In the genomic region with DNA sequence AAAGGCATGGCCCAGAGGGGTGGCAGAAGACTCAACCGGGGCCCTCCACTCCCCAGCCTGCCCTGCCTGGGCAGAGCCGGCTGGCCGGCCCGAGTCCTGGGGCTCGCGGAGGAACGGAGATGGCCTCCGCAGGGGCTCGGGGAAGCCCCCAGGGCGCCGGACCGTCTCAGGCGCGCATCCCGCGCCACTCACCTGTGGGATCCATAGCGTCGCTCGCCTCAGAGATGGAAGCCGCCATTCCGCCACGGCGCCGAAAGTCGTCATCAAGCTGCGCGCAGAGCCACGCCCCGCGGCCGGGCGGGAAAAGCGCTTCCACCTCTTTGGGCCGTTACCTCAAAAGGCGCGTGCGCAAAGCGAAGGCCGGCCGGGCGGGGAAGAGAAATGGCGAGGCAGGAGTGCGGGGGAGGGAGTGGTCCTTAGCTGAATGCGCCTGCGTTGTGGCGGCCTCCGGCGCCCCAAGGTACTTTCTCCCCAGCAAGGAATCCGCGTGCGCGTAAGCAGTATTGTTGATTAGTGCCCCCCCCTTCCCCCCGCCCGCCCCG, we compare ENCODE assay signal across 8 cellular contexts. TPM values are rescaled to one million over a fixed set of nuclear protein-coding genes. Genes with fewer than 3 reads are reported as not detected.
A peak's percentile ranks its signal among the peaks of the same experiment; 100 is the strongest.
DNase-seq lines count a peak whose midpoint lies in the region; ATAC-seq and TF ChIP-seq lines count a peak whose summit lies in the region.

A gene with protein sequence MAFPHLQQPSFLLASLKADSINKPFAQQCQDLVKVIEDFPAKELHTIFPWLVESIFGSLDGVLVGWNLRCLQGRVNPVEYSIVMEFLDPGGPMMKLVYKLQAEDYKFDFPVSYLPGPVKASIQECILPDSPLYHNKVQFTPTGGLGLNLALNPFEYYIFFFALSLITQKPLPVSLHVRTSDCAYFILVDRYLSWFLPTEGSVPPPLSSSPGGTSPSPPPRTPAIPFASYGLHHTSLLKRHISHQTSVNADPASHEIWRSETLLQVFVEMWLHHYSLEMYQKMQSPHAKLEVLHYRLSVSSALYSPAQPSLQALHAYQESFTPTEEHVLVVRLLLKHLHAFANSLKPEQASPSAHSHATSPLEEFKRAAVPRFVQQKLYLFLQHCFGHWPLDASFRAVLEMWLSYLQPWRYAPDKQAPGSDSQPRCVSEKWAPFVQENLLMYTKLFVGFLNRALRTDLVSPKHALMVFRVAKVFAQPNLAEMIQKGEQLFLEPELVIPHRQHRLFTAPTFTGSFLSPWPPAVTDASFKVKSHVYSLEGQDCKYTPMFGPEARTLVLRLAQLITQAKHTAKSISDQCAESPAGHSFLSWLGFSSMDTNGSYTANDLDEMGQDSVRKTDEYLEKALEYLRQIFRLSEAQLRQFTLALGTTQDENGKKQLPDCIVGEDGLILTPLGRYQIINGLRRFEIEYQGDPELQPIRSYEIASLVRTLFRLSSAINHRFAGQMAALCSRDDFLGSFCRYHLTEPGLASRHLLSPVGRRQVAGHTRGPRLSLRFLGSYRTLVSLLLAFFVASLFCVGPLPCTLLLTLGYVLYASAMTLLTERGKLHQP (minus strand): TSS at position 265 of the 542 bp plus-strand sequence. CDS start 5,010 bp downstream, outside the sequence.

- peak within 1 kb of the TSS; percentile 93 for H3K9ac ChIP-seq in adipocyte (ENCODE audit: low read length)
- H3K9ac ChIP-seq in trophoblast cell (ENCODE audit: low read length), result peak within 1 kb of the TSS; percentile 94

- peak; percentile 96 for DNase-seq in GM12865 (ENCODE audit: low read depth)
- peak; percentile 95 for DNase-seq in NCI-H1436 (lab: John Stamatoyannopoulos, UW)
- peak; percentile 97 for DNase-seq in T follicular helper cell (ENCODE audit: low read depth)
- peak; percentile 99 for DNase-seq in adipocyte (ENCODE audit: low read depth)
- DNase-seq in cardiac muscle cell (ENCODE audit: low read depth in 1 of 2, low spot score in 1 of 2), result peak; percentile 97 to 98
- DNase-seq in trophoblast cell, result peak; percentile 97 to 99
- peak; percentile 98 for DNase-seq in transverse colon

- in situ Hi-C loops in transverse colon (cut with MboI; ENCODE audit: low pct_ligation_motif_present in 1 of 4, low pct_unique_long_range_greater_than_20kb in 1 of 4, low sequenced_read_pairs in 3 of 4), result loop anchor here in 1 of 4 donors (10.0 kb wide), 1 partner anchor 153 kb away; no protein-coding TSS in a partner anchor

- H3K27ac ChIP-seq in cardiac muscle cell (peak within 1 kb of the TSS; percentile 83), trophoblast cell (ENCODE audit: low read depth, low read length) (peak within 1 kb of the TSS; percentile 84), transverse colon (peak within 1 kb of the TSS; percentile 87 to 97 (median 93))

- H3K9me3 ChIP-seq in adipocyte (ENCODE audit: control insufficient read depth, low read length) (no peaks in the 10 kb centered on the region), cardiac muscle cell (ENCODE audit: low read depth) (no peaks in the 10 kb centered on the region), trophoblast cell (ENCODE audit: insufficient read depth, low read depth, low read length) (no peaks in the 10 kb centered on the region), transverse colon (no peaks in the 10 kb centered on the region)

- H3K14ac ChIP-seq in trophoblast cell (ENCODE audit: low read length), result peak within 1 kb of the TSS; percentile 96

- peak within 1 kb of the TSS; percentile 95 for H2BK5ac ChIP-seq in trophoblast cell (ENCODE audit: low read depth, low read length, poor library complexity)

- H3K18ac ChIP-seq in trophoblast cell (ENCODE audit: low read length), result peak within 1 kb of the TSS; percentile 99

- no peak within 1 kb of the TSS for H3K23ac ChIP-seq in trophoblast cell (ENCODE audit: low read length)

- H3K4me3 ChIP-seq in GM12865 (ENCODE audit: low read depth, low read length) (peak within 1 kb of the TSS; percentile 79), adipocyte (ENCODE audit: low read length) (peak within 1 kb of the TSS; percentile 98), cardiac muscle cell (peak within 1 kb of the TSS; percentile 97), trophoblast cell (ENCODE audit: low read depth, low read length) (peak within 1 kb of the TSS; percentile 96), transverse colon (peak within 1 kb of the TSS; percentile 83 to 98 (median 94))

- peak within 1 kb of the TSS; percentile 100 for H4K8ac ChIP-seq in trophoblast cell (ENCODE audit: low read depth, low read length)

- TF ChIP-seq POLR2A in transverse colon (IDR thresholded peaks at IDR 0.05), result peak; percentile 55

- no peak within 1 kb of the TSS for H2BK12ac ChIP-seq in trophoblast cell (ENCODE audit: low read length)

- peak within 1 kb of the TSS; percentile 98 for H2AFZ ChIP-seq in trophoblast cell (ENCODE audit: insufficient read depth, low read length, poor library complexity)

- peak; percentile 68 for ATAC-seq in HG02798 (IDR thresholded peaks at IDR 0.05; ENCODE audit: poor library complexity, unreplicated experiment)

- H3K4me2 ChIP-seq in trophoblast cell (ENCODE audit: low read length), result peak within 1 kb of the TSS; percentile 85

- H3K27me3 ChIP-seq in adipocyte (replicated peaks; ENCODE audit: control insufficient read depth, insufficient read depth, low read length) (no peaks in the 10 kb centered on the region), cardiac muscle cell (no peaks in the 10 kb centered on the region), trophoblast cell (ENCODE audit: insufficient read depth, low read length) (no peaks in the 10 kb centered on the region), transverse colon (no peaks in the 10 kb centered on the region)

- WGBS in trophoblast cell (ENCODE audit: extremely low coverage, insufficient coverage, insufficient read length), result no CpG with 5 or more reads among the region's 55 CpGs
- WGBS in transverse colon (ENCODE audit: low coverage in 1 of 2), 2 donors, result 1% methylated on average over 52 of the region's 55 CpGs; no CpG with 5 or more reads in 1 of the 2 donors

- H3K36me3 ChIP-seq in adipocyte (ENCODE audit: control insufficient read depth, insufficient read depth, low read length, severe bottlenecking) (no peaks in the 10 kb centered on the region), cardiac muscle cell (no peaks in the 10 kb centered on the region), trophoblast cell (ENCODE audit: control insufficient read depth in 1 of 2, insufficient read depth in 2 of 2, low read length in 2 of 2) (peaks cover 15 to 16% of the 10 kb centered on the region in 2 experiments), transverse colon (no peaks in the 10 kb centered on the region)

- intact Hi-C loops in transverse colon (cut with DNase I; ENCODE audit: low total_unique reads), result loop anchor here (10.0 kb wide), 1 partner anchor 153 kb away; no protein-coding TSS in a partner anchor

- H2BK120ac ChIP-seq in trophoblast cell (ENCODE audit: insufficient read depth, low read length, poor library complexity), result peak within 1 kb of the TSS; percentile 95

- peaks cover 12% of the 10 kb centered on the region for H3K79me1 ChIP-seq in trophoblast cell (ENCODE audit: low read length)

- peak within 1 kb of the TSS; percentile 95 for H4K12ac ChIP-seq in trophoblast cell (ENCODE audit: low read depth, low read length)

- no peak for TF ChIP-seq EP300 in transverse colon (IDR thresholded peaks at IDR 0.05; ENCODE audit: low read depth)

- H4K91ac ChIP-seq in trophoblast cell (ENCODE audit: low read depth, low read length), result peak within 1 kb of the TSS; percentile 94

- TF ChIP-seq CTCF in GM12865 (IDR thresholded peaks at IDR 0.05; ENCODE audit: insufficient read depth, low read depth, low read length, missing control alignments) (peak; percentile 33), cardiac muscle cell (IDR thresholded peaks at IDR 0.05; ENCODE audit: low read depth, low read length) (no peak), transverse colon (IDR thresholded peaks at IDR 0.05) (no peak)

- H3K79me2 ChIP-seq in trophoblast cell (ENCODE audit: control insufficient read depth, insufficient read depth, low read length, poor library complexity), result peaks cover 22% of the 10 kb centered on the region

- H3K4me1 ChIP-seq in adipocyte (ENCODE audit: control insufficient read depth, insufficient read depth, low read length) (peaks cover 6% of the 10 kb centered on the region), cardiac muscle cell (ENCODE audit: low read depth) (no peaks in the 10 kb centered on the region), trophoblast cell (ENCODE audit: control insufficient read depth in 1 of 2, insufficient read depth in 2 of 2, low read length in 2 of 2) (peaks cover 5 to 9% of the 10 kb centered on the region in 2 experiments), transverse colon (peaks cover 15 to 23% (median 22%) of the 10 kb centered on the region in 4 donors)

- peak within 1 kb of the TSS; percentile 97 for H2AK5ac ChIP-seq in trophoblast cell (ENCODE audit: low read length)

- peak within 1 kb of the TSS; percentile 97 for H3K4ac ChIP-seq in trophoblast cell (ENCODE audit: low read depth, low read length)

RNA-seq across cellular contexts. Expression of the gene that starts here (rescaled TPM):
- total RNA-seq in cardiac muscle cell (44.6 and 51.9 TPM in 2 replicates), transverse colon (100 to 1,000 TPM in 1 of 4 donors, 10 to 100 TPM in 3; 29.1 to 110 (median 52.8) TPM)
- 41.8 and 50.1 TPM in 2 replicates for polyA plus RNA-seq in cardiac muscle cell
- 46.4 and 46.6 TPM in 2 replicates for polyA plus RNA-seq in trophoblast cell (2013)

Comparison
In these comparisons a context has a peak if more than half of its experiments do, and no peak if none do; other contexts are left out.
1. Peak in every context shown above with its lines: DNase-seq, ATAC-seq, H3K4me3 ChIP-seq and H3K27ac ChIP-seq.